ENCODE assay signal across 16 cellular contexts in genomic region chr22:31044262-31044861, GRCh38. TPM values are rescaled to one million over a fixed set of nuclear protein-coding genes. Genes with fewer than 3 reads are reported as not detected.
A peak's percentile ranks its signal among the peaks of the same experiment; 100 is the strongest.
DNase-seq lines count a peak whose midpoint lies in the region; ATAC-seq and TF ChIP-seq lines count a peak whose summit lies in the region.
"Had no signal": no experiment of that assay in that cellular context is flagged by ENCODE, and none has a peak within 500 bp of the region (broad histone marks: within the 10 kb centered on the region; RNA-seq: fewer than 3 reads in every experiment).

No MANE protein-coding gene starts in this region.

- no peaks in the 10 kb centered on the region for H3K79me1 ChIP-seq in H9 (ENCODE audit: insufficient read depth, low read depth, low read length, poor library complexity, severe bottlenecking)

- intact Hi-C loops in left colon (cut with DNase I, micrococcal nuclease), result no loop called here

- no peaks in the 10 kb centered on the region for H3K79me2 ChIP-seq in H9 (ENCODE audit: insufficient read depth, low read length)

- H3K14ac ChIP-seq in H9 (ENCODE audit: insufficient read depth, low read length), result no peak overlapping the region

- no peak overlapping the region for H2BK5ac ChIP-seq in H9 (ENCODE audit: insufficient read length, low read length)

- H2BK12ac ChIP-seq in H9 (ENCODE audit: insufficient read length, low read depth, low read length), result no peak overlapping the region

- peaks cover 0 to 4% of the 10 kb centered on the region in 2 experiments; a peak in 2 of 5 replicates for H3K9me3 Mint-ChIP-seq in H9
- peaks cover 7% of the 10 kb centered on the region for H3K9me3 Mint-ChIP-seq in endodermal cell
- H3K9me3 Mint-ChIP-seq in activated T-cell treated with anti-CD3 and anti-CD28 coated beads, Interleukin-2, amount 50 U/mL, for 72 hours, result peaks cover 0 to 3% of the 10 kb centered on the region in 2 donors
- H3K9me3 Mint-ChIP-seq: activated T-helper 2 cell treated with anti-CD3 and anti-CD28 coated beads, Interferon-gamma antibody, Interleukin-2, Interleukin-4, amounts not matched to agents 10 μg/mL and 5 μg/mL and 100 μg/mL, durations not matched to agents 14 hours and 24 hours and 36 hours; memory B cell had no signal

- H3K4me2 ChIP-seq in H9 (ENCODE audit: insufficient read depth, insufficient read length, low read length), result no peak overlapping the region
- H3K4me2 ChIP-seq: BLaER1 had no signal

- no peak overlapping the region for H2BK120ac ChIP-seq in H9 (ENCODE audit: low read depth, low read length, poor library complexity, severe bottlenecking)

- H3K9ac ChIP-seq in H9 (ENCODE audit: extremely low read depth, insufficient read length, low read length) (no peak overlapping the region), endodermal cell (ENCODE audit: extremely low read depth, low read length, poor library complexity, severe bottlenecking) (no peak overlapping the region), skeletal muscle tissue (ENCODE audit: low read depth in 1 of 3, low read length in 3 of 3) (no peak overlapping the region)
- H3K9ac ChIP-seq: BLaER1 had no signal

- H3K36me3 ChIP-seq in endodermal cell (ENCODE audit: control insufficient read depth, insufficient read depth, low read length) (no peaks in the 10 kb centered on the region), skeletal muscle tissue (ENCODE audit: control insufficient read depth in 3 of 3, insufficient read depth in 3 of 3, low read length in 3 of 3) (no peaks in the 10 kb centered on the region)
- H3K36me3 ChIP-seq: BLaER1 had no signal

- H3K4me1 ChIP-seq in H9 (ENCODE audit: insufficient read depth, low read length) (no peaks in the 10 kb centered on the region), endodermal cell (ENCODE audit: control insufficient read depth, insufficient read depth, low read length) (peaks cover 6% of the 10 kb centered on the region), skeletal muscle tissue (ENCODE audit: control insufficient read depth in 3 of 3, insufficient read depth in 3 of 3, low read length in 3 of 3) (peaks cover 7 to 26% (median 13%) of the 10 kb centered on the region in 3 donors)

- H3K27ac Mint-ChIP-seq in H9 (peak overlapping the region in 1 of 3 experiments; percentile 27; a peak in 1 of 7 replicates), endodermal cell (no peak overlapping the region)
- H3K27ac Mint-ChIP-seq in activated T-cell treated with anti-CD3 and anti-CD28 coated beads, Interleukin-2, amount 50 U/mL, for 72 hours, result no peak overlapping the region
- H3K27ac Mint-ChIP-seq: activated T-helper 2 cell treated with anti-CD3 and anti-CD28 coated beads, Interferon-gamma antibody, Interleukin-2, Interleukin-4, amounts not matched to agents 10 μg/mL and 5 μg/mL and 100 μg/mL, durations not matched to agents 14 hours and 24 hours and 36 hours; memory B cell had no signal

- H3K27me3 ChIP-seq in H9 (ENCODE audit: insufficient read depth, low read length) (no peaks in the 10 kb centered on the region), endodermal cell (ENCODE audit: control insufficient read depth, insufficient read depth, low read length, poor library complexity, severe bottlenecking) (no peaks in the 10 kb centered on the region), skeletal muscle tissue (ENCODE audit: control insufficient read depth in 3 of 3, insufficient read depth in 3 of 3, low read length in 3 of 3) (no peaks in the 10 kb centered on the region)
- H3K27me3 ChIP-seq: BLaER1 had no signal

- no peak overlapping the region for H3K4ac ChIP-seq in H9 (ENCODE audit: low read depth, low read length)

- H2BK15ac ChIP-seq in H9 (ENCODE audit: low read depth, low read length), result no peak overlapping the region

- H3K27ac ChIP-seq in H9 (ENCODE audit: insufficient read length, low read depth, low read length) (no peak overlapping the region), endodermal cell (ENCODE audit: low read depth, low read length) (no peak overlapping the region), skeletal muscle tissue (ENCODE audit: low read depth, low read length) (peak overlapping the region; percentile 60)
- H3K27ac ChIP-seq: BLaER1 had no signal

- no peak overlapping the region for H3K4me3 Mint-ChIP-seq in H9
- H3K4me3 Mint-ChIP-seq in endodermal cell, result no peak overlapping the region
- H3K4me3 Mint-ChIP-seq in activated T-cell treated with anti-CD3 and anti-CD28 coated beads, Interleukin-2, amount 50 U/mL, for 72 hours, result no peak overlapping the region
- H3K4me3 Mint-ChIP-seq: memory B cell had no signal

- H3T11ph ChIP-seq in H9 (ENCODE audit: low read length), result no peak overlapping the region

- H3K18ac ChIP-seq in H9 (ENCODE audit: insufficient read length, low read depth, low read length), result no peak overlapping the region

- DNase-seq in H9 (peak; percentile 34), endodermal cell (peak; percentile 61), left colon (peak; percentile 38), NCI-H2081 (lab: John Stamatoyannopoulos, UW) (no peak)
- no peak for DNase-seq in activated T-cell treated with anti-CD3 and anti-CD28 coated beads, Interleukin-2, amount 50 U/mL, for 72 hours
- DNase-seq: activated CD4-positive, alpha-beta T cell treated with anti-CD3 and anti-CD28 coated beads for 1 hour; central memory CD4-positive, alpha-beta T cell; NCI-H1092; NCI-H82; retina had no signal

- H3K9me3 ChIP-seq in H9 (ENCODE audit: control insufficient read depth, low read depth, low read length) (no peaks in the 10 kb centered on the region), endodermal cell (ENCODE audit: control insufficient read depth, low read length) (no peaks in the 10 kb centered on the region), skeletal muscle tissue (ENCODE audit: control insufficient read depth in 3 of 3, low read length in 3 of 3) (no peaks in the 10 kb centered on the region)

- peaks cover 2 to 6% (median 4%) of the 10 kb centered on the region in 3 experiments; a peak in 2 of 7 replicates for H3K36me3 Mint-ChIP-seq in H9 (ENCODE audit: insufficient read depth in 1 of 3, low read depth in 3 of 3)
- no peaks in the 10 kb centered on the region for H3K36me3 Mint-ChIP-seq in endodermal cell (ENCODE audit: low read depth)
- H3K36me3 Mint-ChIP-seq in activated T-cell treated with anti-CD3 and anti-CD28 coated beads, Interleukin-2, amount 50 U/mL, for 72 hours (ENCODE audit: insufficient read depth in 2 of 2), result no peaks in the 10 kb centered on the region
- H3K36me3 Mint-ChIP-seq: memory B cell had no signal

- no peaks in the 10 kb centered on the region for H3K23me2 ChIP-seq in H9 (ENCODE audit: insufficient read length, low read depth, low read length, poor library complexity, severe bottlenecking)

- H4K5ac ChIP-seq in H9 (ENCODE audit: insufficient read length, low read depth, low read length), result no peak overlapping the region

- no peak overlapping the region for H4K8ac ChIP-seq in H9 (replicated peaks; ENCODE audit: insufficient read length, low read depth, low read length)

- no peak overlapping the region for H4K91ac ChIP-seq in H9 (ENCODE audit: insufficient read length, low read depth, low read length)

- peaks cover 19 to 26% of the 10 kb centered on the region in 2 experiments for H3K4me1 Mint-ChIP-seq in H9
- H3K4me1 Mint-ChIP-seq in endodermal cell, result peaks cover 10% of the 10 kb centered on the region
- H3K4me1 Mint-ChIP-seq in activated T-cell treated with anti-CD3 and anti-CD28 coated beads, Interleukin-2, amount 50 U/mL, for 72 hours (ENCODE audit: low read depth), result peaks cover 5% of the 10 kb centered on the region
- H3K4me1 Mint-ChIP-seq: memory B cell had no signal

- no peak overlapping the region for H3K23ac ChIP-seq in H9 (ENCODE audit: insufficient read length, low read depth, low read length)

- H3K27me3 Mint-ChIP-seq in H9 (ENCODE audit: low read depth), result peaks cover 5% of the 10 kb centered on the region
- no peaks in the 10 kb centered on the region for H3K27me3 Mint-ChIP-seq in endodermal cell (ENCODE audit: insufficient read depth)
- H3K27me3 Mint-ChIP-seq in activated T-cell treated with anti-CD3 and anti-CD28 coated beads, Interleukin-2, amount 50 U/mL, for 72 hours (ENCODE audit: low read depth), result no peaks in the 10 kb centered on the region

- H2AFZ ChIP-seq in H9 (ENCODE audit: low read length), result no peak overlapping the region

- WGBS in H9 (ENCODE audit: extremely low coverage, insufficient read length, low lambda C conversion rate), result no CpG with 5 or more reads among the region's 13 CpGs
- 86 to 88% methylated on average over 9 to 11 of the region's 13 CpGs for WGBS in endodermal cell (ENCODE audit: insufficient coverage in 1 of 2, insufficient read length in 1 of 2), 2 experiments

- H3K4me3 ChIP-seq in endodermal cell (ENCODE audit: low read length), result no peak overlapping the region
- no peak overlapping the region for H3K4me3 ChIP-seq in skeletal muscle tissue (ENCODE audit: low read length in 3 of 3)
- H3K4me3 ChIP-seq: BLaER1 had no signal

- no peak overlapping the region for H2BK20ac ChIP-seq in H9 (ENCODE audit: low read depth, low read length, poor library complexity, severe bottlenecking)

- no peak overlapping the region for H2AK5ac ChIP-seq in H9 (ENCODE audit: insufficient read length, low read length)

- no peak for TF ChIP-seq CTCF in H9 (conservative IDR thresholded peaks at IDR 0.05)
- TF ChIP-seq CTCF in endodermal cell (conservative IDR thresholded peaks at IDR 0.05), result no peak

- peaks cover 3% of the 10 kb centered on the region for H4K20me1 ChIP-seq in H9 (ENCODE audit: control insufficient read depth, insufficient read depth, insufficient read length)
- H4K20me1 ChIP-seq: BLaER1 had no signal

- no peak overlapping the region for H3K56ac ChIP-seq in H9 (ENCODE audit: insufficient read length, low read depth, low read length)

- ATAC-seq in left colon (no peak), GM18502 (IDR thresholded peaks at IDR 0.05; ENCODE audit: poor library complexity, unreplicated experiment) (no peak), GM19035 (IDR thresholded peaks at IDR 0.05; ENCODE audit: unreplicated experiment) (no peak)
- no peak for ATAC-seq in activated T-cell treated with anti-CD3 and anti-CD28 coated beads, Interleukin-2, amount 50 U/mL, for 72 hours (replicated peaks in 1 of 2)

RNA-seq across cellular contexts. Expression of gene SMTN, which starts 36.8 kb away (rescaled TPM):
- total RNA-seq in H9 (2021), result 21.1 and 23.4 TPM in 2 replicates
- 10 to 100 TPM; 23.6 to 35.8 TPM for total RNA-seq in endodermal cell
- polyA plus RNA-seq in endodermal cell (2013, experiment 1 of 2), result 31.8 TPM
- polyA plus RNA-seq in endodermal cell (2013, experiment 2 of 2), result 25.8 TPM
- total RNA-seq in left colon, result 100 to 1,000 TPM in 1 of 2 donors, 10 to 100 TPM in 1; 62.6 to 141 TPM
- total RNA-seq in skeletal muscle tissue, result 57.9 TPM
- total RNA-seq in activated T-cell treated with anti-CD3 and anti-CD28 coated beads, Interleukin-2, amount 50 U/mL, for 72 hours, result 10 to 100 TPM; 33.1 to 40.2 TPM

Comparison
In these comparisons a context has a peak if more than half of its experiments do, and no peak if none do; other contexts are left out.
1. DNase-seq: peak in H9 (single experiment), endodermal cell (single experiment) and left colon (2 of 2); none in activated T-cell treated with anti-CD3 and anti-CD28 coated beads, Interleukin-2, amount 50 U/mL, for 72 hours (0 of 2) and NCI-H2081 (0 of 2).